10 cellular contexts compared by ENCODE assay signal in the genomic region with DNA sequence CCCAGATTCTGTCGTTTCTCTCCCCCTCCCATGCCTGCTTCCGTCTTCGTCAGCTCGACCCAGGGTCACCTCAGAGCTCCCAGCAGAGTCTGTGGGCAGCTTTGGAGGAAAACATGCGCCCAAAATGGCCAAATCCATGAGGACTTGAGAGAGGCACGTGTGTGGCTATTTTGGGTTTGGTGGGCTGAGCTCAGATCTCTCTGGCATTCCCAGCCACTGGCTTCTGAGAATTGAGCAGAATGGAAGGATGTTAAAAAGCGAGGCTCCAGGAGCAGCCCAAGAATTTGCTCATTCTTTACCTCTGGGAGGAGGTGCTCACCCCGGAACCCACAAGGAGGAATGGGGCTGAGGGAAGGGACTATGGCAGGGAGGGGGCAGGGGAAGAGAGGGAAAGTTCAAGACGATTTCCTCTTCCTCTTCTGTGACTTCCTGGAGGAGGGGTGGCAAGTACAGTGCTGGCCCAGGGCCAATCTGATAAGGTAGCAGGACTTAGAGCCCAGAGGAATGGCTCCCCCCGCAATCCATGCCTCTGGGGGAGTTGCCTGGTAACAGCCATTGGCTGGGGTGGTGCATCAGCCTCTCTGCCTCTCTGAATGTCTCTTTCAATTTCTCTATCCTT. TPM values are rescaled to one million over a fixed set of nuclear protein-coding genes. Genes with fewer than 3 reads are reported as not detected.
DNase-seq lines count a peak whose midpoint lies in the region; ATAC-seq, FAIRE-seq and TF ChIP-seq lines count a peak whose summit lies in the region.
"Had no signal": no experiment of that assay in that cellular context is flagged by ENCODE, and none has a peak within 500 bp of the region (broad histone marks: within the 10 kb centered on the region; RNA-seq: fewer than 3 reads in every experiment).

No MANE protein-coding gene starts in this region.

- no peak for TF ChIP-seq CTCF in SU-DHL-6 (IDR thresholded peaks at IDR 0.05; ENCODE audit: insufficient read depth, low read length, poor library complexity, severe bottlenecking)
- no peak for TF ChIP-seq CTCF in foreskin keratinocyte (conservative IDR thresholded peaks at IDR 0.05)
- TF ChIP-seq CTCF in pancreas (IDR thresholded peaks at IDR 0.05) = no peak

- peak overlapping the region; percentile 53 for H2AFZ ChIP-seq in SU-DHL-6 (ENCODE audit: low read depth, low read length, severe bottlenecking)

- no peaks in the 10 kb centered on the region for H3K27me3 ChIP-seq in SU-DHL-6 (ENCODE audit: low read length)
- H3K27me3 ChIP-seq in foreskin keratinocyte = no peaks in the 10 kb centered on the region
- H3K27me3 ChIP-seq in pancreas = no peaks in the 10 kb centered on the region

- H3K79me2 ChIP-seq in SU-DHL-6 (ENCODE audit: insufficient read depth, low read length) = no peaks in the 10 kb centered on the region

- no peaks in the 10 kb centered on the region for H3F3A ChIP-seq in SU-DHL-6 (ENCODE audit: insufficient read depth)

- H3K4me1 ChIP-seq in foreskin keratinocyte (peaks cover 18% of the 10 kb centered on the region), pancreas (no peaks in the 10 kb centered on the region)

- H3K36me3 Mint-ChIP-seq in activated CD4-positive, alpha-beta memory T cell treated with anti-CD3 and anti-CD28 coated beads for 36 hours = peaks cover 5% of the 10 kb centered on the region
- H3K36me3 Mint-ChIP-seq in immature natural killer cell = peaks cover 0 to 7% (median 0%) of the 10 kb centered on the region in 3 donors

- H3K27me3 Mint-ChIP-seq in activated CD4-positive, alpha-beta memory T cell treated with anti-CD3 and anti-CD28 coated beads for 36 hours = no peaks in the 10 kb centered on the region
- H3K27me3 Mint-ChIP-seq in immature natural killer cell (ENCODE audit: low read depth in 3 of 3) = peaks cover 2 to 17% (median 7%) of the 10 kb centered on the region in 3 donors

- FAIRE-seq in pancreas (lab: Jason Lieb, UNC) = no peak
- FAIRE-seq: endometrium had no signal

- CTCF ChIA-PET in activated CD4-positive, alpha-beta memory T cell treated with anti-CD3 and anti-CD28 coated beads for 36 hours (lab: Charles Lee) = no interaction called here

- H3K27ac ChIP-seq in SU-DHL-6 (ENCODE audit: low read depth, low read length) (no peak overlapping the region), foreskin keratinocyte (no peak overlapping the region), pancreas (peak overlapping the region in 2 of 4 donors; percentile 18 to 33)

- intact Hi-C loops in pancreas (cut with DNase I) = no loop called here
- intact Hi-C loops in activated CD4-positive, alpha-beta memory T cell treated with anti-CD3 and anti-CD28 coated beads for 36 hours (cut with micrococcal nuclease) = no loop called here

- H4K20me1 ChIP-seq in SU-DHL-6 (ENCODE audit: low read depth, low read length) = no peaks in the 10 kb centered on the region

- peak; percentile 28 for ATAC-seq in foreskin keratinocyte
- ATAC-seq in pancreas = peak; percentile 62 to 75 (median 72)
- no peak for ATAC-seq in HG02938 (IDR thresholded peaks at IDR 0.05; ENCODE audit: unreplicated experiment)
- ATAC-seq: activated CD4-positive, CD25-positive, alpha-beta regulatory T cell treated with anti-CD3 and anti-CD28 coated beads, Interleukin-2, amount 50 U/mL, for 24 hours had no signal

- DNase-seq in DMS 273 (lab: John Stamatoyannopoulos, UW; ENCODE audit: unreplicated experiment) = peak; percentile 68
- DNase-seq in foreskin keratinocyte = peak in 1 of 2 donors; percentile 44
- peak in 3 of 6 donors; percentile 55 to 73 (median 56) for DNase-seq in pancreas
- DNase-seq in activated CD4-positive, alpha-beta memory T cell treated with anti-CD3 and anti-CD28 coated beads for 36 hours = no peak
- no peak for DNase-seq in NCI-H128 (lab: John Stamatoyannopoulos, UW; ENCODE audit: unreplicated experiment)
- no peak for DNase-seq in immature natural killer cell

- H3K9ac ChIP-seq in SU-DHL-6 (ENCODE audit: low read length) = no peak overlapping the region

- 57 to 65% methylated on average over 10 of the region's 10 CpGs for WGBS in pancreas, 2 donors

- H3K9me2 ChIP-seq in SU-DHL-6 (replicated peaks; ENCODE audit: insufficient read depth, low read length) = no peaks in the 10 kb centered on the region

- H3K9me3 ChIP-seq in SU-DHL-6 (ENCODE audit: insufficient read depth, low read length) (no peaks in the 10 kb centered on the region), pancreas (no peaks in the 10 kb centered on the region)

- H3K9me3 Mint-ChIP-seq in activated CD4-positive, alpha-beta memory T cell treated with anti-CD3 and anti-CD28 coated beads for 36 hours = peaks cover 21% of the 10 kb centered on the region
- H3K9me3 Mint-ChIP-seq in immature natural killer cell = peaks cover 0 to 9% (median 5%) of the 10 kb centered on the region in 6 donors

- POLR2A ChIA-PET in activated CD4-positive, alpha-beta memory T cell treated with anti-CD3 and anti-CD28 coated beads for 36 hours (lab: Charles Lee) = no interaction called here

- H3K4me2 ChIP-seq in SU-DHL-6 (ENCODE audit: low read depth, low read length, poor library complexity, severe bottlenecking) = no peak overlapping the region

- no peaks in the 10 kb centered on the region for H3K36me3 ChIP-seq in SU-DHL-6 (ENCODE audit: low read length)
- H3K36me3 ChIP-seq in pancreas = no peaks in the 10 kb centered on the region

- H3K4me1 Mint-ChIP-seq in activated CD4-positive, alpha-beta memory T cell treated with anti-CD3 and anti-CD28 coated beads for 36 hours (ENCODE audit: low read depth) = peaks cover 6% of the 10 kb centered on the region
- H3K4me1 Mint-ChIP-seq in immature natural killer cell = no peaks in the 10 kb centered on the region

- H3K27ac Mint-ChIP-seq in activated CD4-positive, alpha-beta memory T cell treated with anti-CD3 and anti-CD28 coated beads for 36 hours = no peak overlapping the region
- H3K27ac Mint-ChIP-seq in immature natural killer cell = no peak overlapping the region

- no peak overlapping the region for H3K4me3 ChIP-seq in SU-DHL-6 (ENCODE audit: insufficient read depth, low read length, poor library complexity, severe bottlenecking)
- no peak overlapping the region for H3K4me3 ChIP-seq in pancreas

- H3K4me3 Mint-ChIP-seq in activated CD4-positive, alpha-beta memory T cell treated with anti-CD3 and anti-CD28 coated beads for 36 hours = no peak overlapping the region
- H3K4me3 Mint-ChIP-seq in immature natural killer cell = peak overlapping the region in 1 of 5 donors; percentile 29

RNA-seq across cellular contexts. Expression of a gene that starts 20.1 kb away (rescaled TPM):
- total RNA-seq in foreskin keratinocyte (17.9 and 19.2 TPM in 2 replicates), pancreas (10 to 100 TPM in 3 of 6 donors, 1 to 10 TPM in 3; 7.8 to 19.5 (median 10.4) TPM)
- polyA plus RNA-seq in foreskin keratinocyte (16.2 and 19.0 TPM in 2 replicates), pancreas (10 to 100 TPM; 15.0 to 15.5 TPM), immature natural killer cell (under 1 TPM in 1 of 3 donors, not detected in 2; 0.44 TPM)
- 1 to 10 TPM in 1 of 2 experiments, under 1 TPM in 1; 0.87 to 1.2 TPM for total RNA-seq in activated CD4-positive, alpha-beta memory T cell treated with anti-CD3 and anti-CD28 coated beads for 36 hours
